Comparison of ENCODE assay signal across 8 cellular contexts in genomic region chr5:669111-669841, GRCh38.
DNase-seq lines count a peak whose midpoint lies in the region; ATAC-seq and TF ChIP-seq lines count a peak whose summit lies in the region.

No MANE protein-coding gene starts in this region.

- H3K4me1 ChIP-seq in parathyroid adenoma, result peaks cover 17% of the 10 kb centered on the region

- ATAC-seq in HG02588 (IDR thresholded peaks at IDR 0.05; ENCODE audit: unreplicated experiment) (no peak), GM18870 (IDR thresholded peaks at IDR 0.05; ENCODE audit: unreplicated experiment) (no peak), GM21825 (IDR thresholded peaks at IDR 0.05; ENCODE audit: unreplicated experiment) (no peak)

- no peak overlapping the region for H3K9ac ChIP-seq in parathyroid adenoma

- no peak overlapping the region for H3K27ac ChIP-seq in parathyroid adenoma

- no peaks in the 10 kb centered on the region for H3K27me3 ChIP-seq in parathyroid adenoma (ENCODE audit: control insufficient read depth, insufficient read depth, low read length)

- no peaks in the 10 kb centered on the region for H3K36me3 ChIP-seq in parathyroid adenoma (ENCODE audit: control insufficient read depth, insufficient read depth, low read length)

- H3K9me3 ChIP-seq in parathyroid adenoma (ENCODE audit: control insufficient read depth, low read length), result no peaks in the 10 kb centered on the region

- no peak overlapping the region for H2AFZ ChIP-seq in parathyroid adenoma

- TF ChIP-seq CTCF in fibroblast of pulmonary artery (IDR thresholded peaks at IDR 0.05; ENCODE audit: low read length, missing control alignments) (peak; percentile 61), parathyroid adenoma (IDR thresholded peaks at IDR 0.05) (peak; percentile 58)

- H3K4me3 ChIP-seq in fibroblast of pulmonary artery (replicated peaks; ENCODE audit: low read depth, low read length) (no peak overlapping the region), parathyroid adenoma (ENCODE audit: low read depth, low read length) (no peak overlapping the region)

- no peaks in the 10 kb centered on the region for H3K79me2 ChIP-seq in parathyroid adenoma

- peak in 4 of 6 experiments; percentile 23 to 43 (median 34) for DNase-seq in stimulated activated naive CD4-positive, alpha-beta T cell (lab: John Stamatoyannopoulos, UW)
- no peak for DNase-seq in stimulated activated naive CD4-positive, alpha-beta T cell treated with Interleukin-2 at 50 U/mL for 16 hours (lab: John Stamatoyannopoulos, UW)
- DNase-seq in activated T-cell treated with anti-CD3 and anti-CD28 coated beads for 1 hour (ENCODE audit: low read depth), result peak; percentile 36
- DNase-seq in fibroblast of pulmonary artery (ENCODE audit: low read depth), result peak; percentile 16

- H3K4me2 ChIP-seq in parathyroid adenoma (ENCODE audit: low read length), result no peak overlapping the region
